8 cellular contexts compared by ENCODE assay signal in the genomic region with DNA sequence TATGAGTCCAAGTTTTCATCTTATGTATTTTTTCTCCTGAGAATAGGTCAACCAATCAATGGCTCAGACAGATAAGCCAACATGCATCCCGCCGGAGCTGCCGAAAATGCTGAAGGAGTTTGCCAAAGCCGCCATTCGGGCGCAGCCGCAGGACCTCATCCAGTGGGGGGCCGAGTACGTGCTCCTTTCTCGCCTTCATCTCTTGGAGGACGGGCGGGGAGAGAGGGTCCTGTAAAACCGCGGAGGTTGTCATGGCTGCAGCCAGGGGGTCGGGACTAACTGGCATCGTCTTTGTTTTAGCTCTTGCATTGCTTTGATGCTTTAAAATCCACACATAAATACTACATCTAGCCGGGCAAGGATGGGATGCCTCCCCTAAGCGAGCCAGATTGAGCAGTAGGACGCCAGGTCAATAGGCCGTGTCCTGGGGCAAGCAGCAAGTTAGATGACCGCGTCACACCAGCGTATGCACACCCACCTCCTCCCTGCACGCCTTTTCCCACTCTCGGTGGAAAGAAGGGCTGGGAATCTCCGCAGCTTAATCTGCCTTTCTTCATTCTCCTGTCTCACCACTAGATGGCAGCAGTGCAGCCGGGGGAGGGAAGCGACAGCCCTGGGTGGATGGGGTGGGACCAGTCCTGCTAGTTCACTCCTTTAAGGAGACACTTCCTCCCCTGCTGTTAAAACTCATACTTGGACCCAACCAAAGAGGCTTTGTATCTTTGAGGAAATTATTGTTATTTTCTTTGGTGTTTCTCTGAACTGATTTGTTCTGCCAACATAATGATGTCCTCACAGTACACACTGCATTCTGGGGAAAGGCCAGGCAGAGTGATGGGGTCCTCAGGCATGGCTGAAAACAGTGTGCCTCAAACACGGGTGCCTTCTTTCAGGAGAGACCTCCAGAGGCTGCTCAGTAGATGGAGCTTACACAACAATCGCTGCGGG. TPM values are rescaled to one million over a fixed set of nuclear protein-coding genes. Genes with fewer than 3 reads are reported as not detected.
DNase-seq lines count a peak whose midpoint lies in the region; ATAC-seq and TF ChIP-seq lines count a peak whose summit lies in the region.
"Not testable (repeated sequence)": the region's sequence is repeated elsewhere in the genome, so short reads cannot be mapped to it uniquely, and the experiment has no call there.

No MANE protein-coding gene starts in this region.

- H3K9ac ChIP-seq in KMS-11; OCI-LY1 (ENCODE audit: low read length); endodermal cell (ENCODE audit: extremely low read depth, low read length, poor library complexity, severe bottlenecking): not testable (repeated sequence)

- TF ChIP-seq CTCF in AG09319 (IDR thresholded peaks at IDR 0.05; ENCODE audit: low read depth, low read length) (peak; percentile 57), KMS-11 (conservative IDR thresholded peaks at IDR 0.05; ENCODE audit: low read depth, low read length) (peak; percentile 87), OCI-LY1 (IDR thresholded peaks at IDR 0.05; ENCODE audit: low read length) (peak; percentile 60), endodermal cell (conservative IDR thresholded peaks at IDR 0.05) (peak; percentile 84), sigmoid colon (IDR thresholded peaks at IDR 0.05) (peak; percentile 53 to 75 (median 62))

- not testable (repeated sequence) for H3K9me3 ChIP-seq in OCI-LY1 (ENCODE audit: low read length); endodermal cell (ENCODE audit: control insufficient read depth, low read length); sigmoid colon

- 6 to 8% methylated on average over 8 to 26 of the region's 31 CpGs for WGBS in endodermal cell (ENCODE audit: insufficient coverage in 1 of 2, insufficient read length in 1 of 2), 2 experiments
- 3 to 6% methylated on average over 29 of the region's 31 CpGs for WGBS in sigmoid colon, 2 donors

- H3K27me3 Mint-ChIP-seq in activated T-cell treated with anti-CD3 and anti-CD28 coated beads, Interleukin-2, amount 50 U/mL, for 4 hours (ENCODE audit: low read depth): peaks cover 21% of the 10 kb centered on the region
- peaks cover 48% of the 10 kb centered on the region for H3K27me3 Mint-ChIP-seq in endodermal cell (ENCODE audit: insufficient read depth)

- not testable (repeated sequence) for H3K4me1 ChIP-seq in KMS-11 (ENCODE audit: low read depth, poor library complexity, severe bottlenecking); OCI-LY1 (ENCODE audit: insufficient read depth, low read length, severe bottlenecking); endodermal cell (ENCODE audit: control insufficient read depth, insufficient read depth, low read length); sigmoid colon

- not testable (repeated sequence) for TF ChIP-seq EP300 in sigmoid colon (IDR thresholded peaks at IDR 0.05)

- H3K36me3 Mint-ChIP-seq in activated T-cell treated with anti-CD3 and anti-CD28 coated beads, Interleukin-2, amount 50 U/mL, for 4 hours (ENCODE audit: insufficient read depth); endodermal cell (ENCODE audit: low read depth): not testable (repeated sequence)

- not testable (repeated sequence) for H2AFZ ChIP-seq in KMS-11 (ENCODE audit: low read depth); OCI-LY1 (ENCODE audit: low read length)

- H3K27me3 ChIP-seq in KMS-11 (ENCODE audit: insufficient read depth, low read depth); OCI-LY1 (ENCODE audit: insufficient read depth, low read length); sigmoid colon: not testable (repeated sequence)
- peaks cover 43% of the 10 kb centered on the region for H3K27me3 ChIP-seq in endodermal cell (ENCODE audit: control insufficient read depth, insufficient read depth, low read length, poor library complexity, severe bottlenecking)

- not testable (repeated sequence) for H3K4me1 Mint-ChIP-seq in activated T-cell treated with anti-CD3 and anti-CD28 coated beads, Interleukin-2, amount 50 U/mL, for 4 hours (ENCODE audit: low read depth); endodermal cell

- not testable (repeated sequence) for H3K9me2 ChIP-seq in OCI-LY1 (ENCODE audit: low read depth, low read length)

- peak overlapping the region; percentile 43 for H3K4me3 Mint-ChIP-seq in activated T-cell treated with anti-CD3 and anti-CD28 coated beads, Interleukin-2, amount 50 U/mL, for 4 hours
- peak overlapping the region; percentile 47 for H3K4me3 Mint-ChIP-seq in endodermal cell

- H3K9me3 Mint-ChIP-seq in activated T-cell treated with anti-CD3 and anti-CD28 coated beads, Interleukin-2, amount 50 U/mL, for 4 hours; endodermal cell: not testable (repeated sequence)

- H3K27ac Mint-ChIP-seq in endodermal cell: not testable (repeated sequence)

- not testable (repeated sequence) for TF ChIP-seq POLR2A in sigmoid colon (IDR thresholded peaks at IDR 0.05)

- not testable (repeated sequence) for DNase-seq in AG09319 (ENCODE audit: extremely low read depth, low read depth); activated T-cell treated with anti-CD3 and anti-CD28 coated beads, Interleukin-2, amount 50 U/mL, for 4 hours; sigmoid colon
- DNase-seq in endodermal cell: peak; percentile 67
- peak; percentile 75 for DNase-seq in left kidney (ENCODE audit: low read depth, low spot score)

- H3K79me2 ChIP-seq in KMS-11 (ENCODE audit: insufficient read depth, low read depth); OCI-LY1 (ENCODE audit: insufficient read depth, low read length): not testable (repeated sequence)

- H4K20me1 ChIP-seq in KMS-11 (ENCODE audit: insufficient read depth); OCI-LY1 (ENCODE audit: insufficient read depth, low read length): not testable (repeated sequence)

- intact Hi-C loops in sigmoid colon (cut with DNase I): loop anchor here (1.0 to 5.0 kb wide), 2 partner anchors 18 to 110 kb away; a partner anchor contains a TSS

- peak; percentile 65 for ATAC-seq in GM18868 (IDR thresholded peaks at IDR 0.05; ENCODE audit: unreplicated experiment)
- ATAC-seq in activated T-cell treated with anti-CD3 and anti-CD28 coated beads, Interleukin-2, amount 50 U/mL, for 4 hours: peak; percentile 65 to 67

- H3K4me2 ChIP-seq in KMS-11; OCI-LY1 (ENCODE audit: low read length): not testable (repeated sequence)

- H3K36me3 ChIP-seq in KMS-11 (ENCODE audit: insufficient read depth); OCI-LY1 (ENCODE audit: insufficient read depth, low read length); endodermal cell (ENCODE audit: control insufficient read depth, insufficient read depth, low read length); sigmoid colon: not testable (repeated sequence)

- not testable (repeated sequence) for H3K27ac ChIP-seq in KMS-11; OCI-LY1 (ENCODE audit: low read depth, low read length, poor library complexity, severe bottlenecking); endodermal cell (ENCODE audit: low read depth, low read length)
- peak overlapping the region in 1 of 4 donors; percentile 28 for H3K27ac ChIP-seq in sigmoid colon

- not testable (repeated sequence) for H3K4me3 ChIP-seq in KMS-11 (IDR thresholded peaks at IDR 0.05; ENCODE audit: insufficient read depth, low read depth, low read length); OCI-LY1 (ENCODE audit: low read depth, low read length, poor library complexity, severe bottlenecking)
- peak overlapping the region; percentile 76 for H3K4me3 ChIP-seq in endodermal cell (ENCODE audit: low read length)
- H3K4me3 ChIP-seq in sigmoid colon: peak overlapping the region; percentile 11 to 44 (median 32)

- not testable (repeated sequence) for H3F3A ChIP-seq in OCI-LY1 (ENCODE audit: insufficient read depth, low read length)

RNA-seq across cellular contexts. Expression of a gene that starts 3.3 kb away (rescaled TPM):
- total RNA-seq in activated T-cell treated with anti-CD3 and anti-CD28 coated beads, Interleukin-2, amount 50 U/mL, for 4 hours: not detected
- total RNA-seq in endodermal cell (not detected), sigmoid colon (1 to 10 TPM in 1 of 4 donors, not detected in 3; 1.1 TPM)
- 0.71 TPM for polyA plus RNA-seq in endodermal cell (2013, experiment 1 of 2)
- 0.70 TPM for polyA plus RNA-seq in endodermal cell (2013, experiment 2 of 2)
- under 1 TPM in 1 of 3 donors, not detected in 2; 0.06 TPM for polyA plus RNA-seq in sigmoid colon
